13 cellular contexts compared by ENCODE assay signal in genomic region chrX:100931218-100931924, GRCh38. TPM values are rescaled to one million over a fixed set of nuclear protein-coding genes. Genes with fewer than 3 reads are reported as not detected.
A peak's percentile ranks its signal among the peaks of the same experiment; 100 is the strongest.
DNase-seq lines count a peak whose midpoint lies in the region; ATAC-seq, FAIRE-seq and TF ChIP-seq lines count a peak whose summit lies in the region.
"Had no signal": no experiment of that assay in that cellular context is flagged by ENCODE, and none has a peak within 500 bp of the region (broad histone marks: within the 10 kb centered on the region; RNA-seq: fewer than 3 reads in every experiment).

No MANE protein-coding gene starts in this region.

- TF ChIP-seq CTCF in Caco-2 (IDR thresholded peaks at IDR 0.05; ENCODE audit: insufficient read depth in 1 of 2, low read depth in 1 of 2, low read length in 1 of 2, severe bottlenecking in 1 of 2, unreplicated experiment in 1 of 2) (no peak), OCI-LY3 (IDR thresholded peaks at IDR 0.05; ENCODE audit: low read depth, low read length) (no peak)

- peaks cover 5% of the 10 kb centered on the region for H3K36me3 Mint-ChIP-seq in Caco-2 (ENCODE audit: insufficient read depth, unreplicated experiment)
- H3K36me3 Mint-ChIP-seq: CD4-positive, CD25-positive, alpha-beta regulatory T cell had no signal

- peaks cover 15% of the 10 kb centered on the region for H3K9me3 Mint-ChIP-seq in Caco-2 (ENCODE audit: unreplicated experiment)

- peak overlapping the region; percentile 28 for H3K4me3 Mint-ChIP-seq in Caco-2 (ENCODE audit: unreplicated experiment)

- H3K4me1 ChIP-seq in Caco-2 (no peaks in the 10 kb centered on the region), OCI-LY3 (ENCODE audit: low read length) (peaks cover 35% of the 10 kb centered on the region)

- H3K9ac ChIP-seq in OCI-LY3 (ENCODE audit: low read length): no peak overlapping the region

- no peak for FAIRE-seq in frontal cortex (lab: Jason Lieb, UNC)

- no peaks in the 10 kb centered on the region for H3K36me3 ChIP-seq in Caco-2 (ENCODE audit: control insufficient read depth, insufficient read depth, low read length)
- no peaks in the 10 kb centered on the region for H3K36me3 ChIP-seq in OCI-LY3 (replicated peaks; ENCODE audit: low read depth, low read length)
- H3K36me3 ChIP-seq: WERI-Rb-1 had no signal

- CTCF ChIA-PET in Caco-2 (lab: Charles Lee): no interaction called here

- H3K4me1 Mint-ChIP-seq in Caco-2 (ENCODE audit: low read depth, unreplicated experiment): no peaks in the 10 kb centered on the region

- ATAC-seq in GM19025 (IDR thresholded peaks at IDR 0.05; ENCODE audit: low read depth, unreplicated experiment) (peak; percentile 53), HG02938 (IDR thresholded peaks at IDR 0.05; ENCODE audit: unreplicated experiment) (peak; percentile 81)
- ATAC-seq: HCT116 had no signal

- DNase-seq in Caco-2 (no peak), NCI-H345 treated with DMSO at 0.1 percent for 48 hours (lab: John Stamatoyannopoulos, UW; ENCODE audit: unreplicated experiment) (no peak), DMS53 treated with DMSO at 0.1 percent for 48 hours (lab: John Stamatoyannopoulos, UW; ENCODE audit: unreplicated experiment) (no peak), frontal cortex (ENCODE audit: low spot score in 2 of 2) (no peak)
- no peak for DNase-seq in stimulated activated CD4-positive, alpha-beta T cell treated with anti-CD3 and anti-CD28 coated beads, Interleukin-4, amount 100 ng/mL, for 4 hours
- DNase-seq: head of caudate nucleus, WERI-Rb-1 had no signal

- no peaks in the 10 kb centered on the region for H4K20me1 ChIP-seq in OCI-LY3 (ENCODE audit: insufficient read depth, low read length)

- POLR2A ChIA-PET in Caco-2 (lab: Charles Lee): no interaction called here

- peak overlapping the region; percentile 60 for H3K4me2 ChIP-seq in OCI-LY3 (ENCODE audit: low read length)

- H2AFZ ChIP-seq in OCI-LY3 (ENCODE audit: low read depth, low read length): no peak overlapping the region

- peak overlapping the region; percentile 71 for H3K27ac ChIP-seq in OCI-LY3 (ENCODE audit: low read length)
- H3K27ac ChIP-seq: WERI-Rb-1 had no signal

- no TSS peak for BruUV-seq in Caco-2 (replicated peaks; lab: Mats Ljungman, UMichigan)

- no peaks in the 10 kb centered on the region for H3K27me3 Mint-ChIP-seq in Caco-2 (ENCODE audit: insufficient read depth, unreplicated experiment)
- H3K27me3 Mint-ChIP-seq: CD4-positive, CD25-positive, alpha-beta regulatory T cell had no signal

- H3K27me3 ChIP-seq in Caco-2 (replicated peaks; ENCODE audit: control insufficient read depth, insufficient read depth, low read length) (no peaks in the 10 kb centered on the region), OCI-LY3 (ENCODE audit: low read depth, low read length) (no peaks in the 10 kb centered on the region)

- no peaks in the 10 kb centered on the region for H3K79me2 ChIP-seq in OCI-LY3 (ENCODE audit: low read length)

- H3K9me3 ChIP-seq in Caco-2 (no peaks in the 10 kb centered on the region), OCI-LY3 (ENCODE audit: insufficient read depth, low read length) (no peaks in the 10 kb centered on the region)

- intact Hi-C loops in Caco-2 (cut with micrococcal nuclease; ENCODE audit: unreplicated experiment): no loop called here

- no peak overlapping the region for H3K27ac Mint-ChIP-seq in Caco-2 (ENCODE audit: unreplicated experiment)

- H3K4me3 ChIP-seq in Caco-2 (ENCODE audit: low read depth, low read length) (no peak overlapping the region), OCI-LY3 (ENCODE audit: low read length) (peak overlapping the region; percentile 38; the same call in 1 of the 2 replicates)

RNA-seq across cellular contexts. Expression of gene XKRX, which starts 2.7 kb away (rescaled TPM):
- total RNA-seq in Caco-2 (2022): 28.7 and 29.7 TPM in 2 replicates
- not detected for total RNA-seq in frontal cortex

RNA-seq across cellular contexts. Expression of gene ARL13A, which starts 38.1 kb away (rescaled TPM):
- total RNA-seq in Caco-2 (2022) (not detected in 2 replicates), frontal cortex (not detected)
- total RNA-seq: cardiac septum; CD4-positive, CD25-positive, alpha-beta regulatory T cell had no signal

RNA-seq across cellular contexts. Expression of gene NOX1, which starts 57.2 kb away (rescaled TPM):
- 13.2 and 15.7 TPM in 2 replicates for total RNA-seq in Caco-2 (2022)
- total RNA-seq in frontal cortex: not detected
- total RNA-seq: cardiac septum; CD4-positive, CD25-positive, alpha-beta regulatory T cell had no signal

Comparison
In these comparisons a context has a peak if more than half of its experiments do, and no peak if none do; other contexts are left out.
1. RNA of gene XKRX, which starts 2.7 kb away (total RNA-seq): 28.7 to 29.7 TPM in Caco-2; not detected in frontal cortex (single experiment); every median in the first group is over 10 times any median in the second.
2. RNA of gene NOX1, which starts 57.2 kb away (total RNA-seq): 13.2 to 15.7 TPM in Caco-2; not detected in frontal cortex (single experiment); every median in the first group is over 10 times any median in the second.